Comparison of ENCODE assay signal across 12 cellular contexts in the genomic region with DNA sequence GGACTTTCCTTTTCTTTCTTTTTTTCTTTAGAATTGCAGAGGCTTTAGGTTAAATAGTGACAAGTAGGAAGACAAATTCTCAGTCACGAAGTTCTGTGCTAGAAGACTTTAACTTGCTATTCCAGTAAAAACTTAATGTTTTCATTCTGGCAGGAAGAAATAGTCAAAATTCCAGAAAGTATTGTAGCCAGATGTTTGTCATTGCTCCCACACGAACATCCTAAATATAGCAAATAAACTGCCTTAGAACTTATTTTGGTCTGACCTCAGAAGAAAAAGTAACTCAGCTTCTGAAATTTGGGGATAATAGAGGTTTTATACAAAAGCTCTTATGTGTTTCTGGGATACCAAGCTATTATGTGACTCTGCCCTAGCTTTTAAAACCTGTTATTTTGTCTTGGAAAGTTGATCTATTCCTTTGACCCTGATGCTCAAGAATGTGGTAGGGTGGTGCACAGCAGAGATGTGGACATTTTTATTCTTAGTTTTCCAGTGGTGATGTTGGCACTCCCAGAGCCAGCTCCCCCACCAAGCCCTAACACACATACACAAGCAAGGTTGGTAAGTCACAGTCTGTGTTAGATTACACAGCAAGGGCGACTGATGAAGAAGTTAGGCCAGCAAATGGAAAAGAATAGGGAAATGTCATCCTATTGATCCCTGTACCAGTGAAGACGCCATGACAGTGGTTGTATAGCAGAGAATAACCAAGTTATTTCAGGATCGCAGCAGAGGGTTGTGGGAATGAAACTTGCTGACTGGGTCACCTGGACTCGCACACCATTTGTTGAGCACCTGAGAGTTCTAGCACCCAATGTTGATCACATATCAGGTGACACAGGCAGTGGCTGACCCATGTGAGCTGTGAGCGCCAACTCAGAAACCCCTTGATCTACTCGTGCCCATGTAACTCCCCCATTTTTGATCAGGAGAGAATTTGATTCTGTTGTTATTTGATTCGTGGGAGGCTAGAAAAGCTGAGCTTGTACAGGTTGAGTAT. TPM values are rescaled to one million over a fixed set of nuclear protein-coding genes. Genes with fewer than 3 reads are reported as not detected.
DNase-seq lines count a peak whose midpoint lies in the region; ATAC-seq and TF ChIP-seq lines count a peak whose summit lies in the region.
"Had no signal": no experiment of that assay in that cellular context is flagged by ENCODE, and none has a peak within 500 bp of the region (broad histone marks: within the 10 kb centered on the region; RNA-seq: fewer than 3 reads in every experiment).

No MANE protein-coding gene starts in this region.

- peaks cover 20% of the 10 kb centered on the region for H4K20me1 ChIP-seq in GM23338 (replicated peaks; ENCODE audit: insufficient read depth)

- H2AFZ ChIP-seq in GM23338 = no peak overlapping the region

- intact Hi-C loops in activated T-helper 2 cell treated with anti-CD3 and anti-CD28 coated beads, Interferon-gamma antibody, Interleukin-2, Interleukin-4, amounts not matched to agents 10 μg/mL and 5 μg/mL and 100 μg/mL, durations not matched to agents 14 hours and 24 hours and 36 hours (cut with micrococcal nuclease) = no loop called here

- H3K27ac Mint-ChIP-seq in HFFc6 = peak overlapping the region; percentile 75
- H3K27ac Mint-ChIP-seq in chondrocyte (ENCODE audit: unreplicated experiment) = peak overlapping the region; percentile 94
- H3K27ac Mint-ChIP-seq in type B pancreatic cell = peak overlapping the region; percentile 5
- H3K27ac Mint-ChIP-seq in activated T-helper 2 cell treated with anti-CD3 and anti-CD28 coated beads, Interferon-gamma antibody, Interleukin-2, Interleukin-4, amounts not matched to agents 10 μg/mL and 5 μg/mL and 100 μg/mL, durations not matched to agents 14 hours and 24 hours and 36 hours = no peak overlapping the region
- H3K27ac Mint-ChIP-seq in GM23338 = no peak overlapping the region
- H3K27ac Mint-ChIP-seq: IgD-negative memory B cell had no signal

- H3K9me3 ChIP-seq in muscle layer of duodenum (ENCODE audit: control insufficient read depth in 1 of 2, low read length in 2 of 2) = no peaks in the 10 kb centered on the region

- H3K36me3 ChIP-seq in muscle layer of duodenum (ENCODE audit: control insufficient read depth in 1 of 2, insufficient read depth in 2 of 2, low read length in 2 of 2) (peaks cover 5 to 16% of the 10 kb centered on the region in 2 donors), GM23338 (ENCODE audit: insufficient read depth) (no peaks in the 10 kb centered on the region)

- H3K4me3 ChIP-seq in muscle layer of duodenum (ENCODE audit: low read depth in 1 of 2, low read length in 2 of 2) (no peak overlapping the region), GM23338 (no peak overlapping the region)

- H3K4me2 ChIP-seq in GM23338 = no peak overlapping the region

- peaks cover 12% of the 10 kb centered on the region for H3K79me2 ChIP-seq in GM23338 (replicated peaks; ENCODE audit: insufficient read depth)

- no peaks in the 10 kb centered on the region for H3K9me3 Mint-ChIP-seq in HFFc6
- H3K9me3 Mint-ChIP-seq in chondrocyte (ENCODE audit: low read depth) = no peaks in the 10 kb centered on the region
- H3K9me3 Mint-ChIP-seq in type B pancreatic cell = no peaks in the 10 kb centered on the region
- H3K9me3 Mint-ChIP-seq in activated T-helper 2 cell treated with anti-CD3 and anti-CD28 coated beads, Interferon-gamma antibody, Interleukin-2, Interleukin-4, amounts not matched to agents 10 μg/mL and 5 μg/mL and 100 μg/mL, durations not matched to agents 14 hours and 24 hours and 36 hours = no peaks in the 10 kb centered on the region
- H3K9me3 Mint-ChIP-seq in GM23338 = no peaks in the 10 kb centered on the region
- H3K9me3 Mint-ChIP-seq: brain, IgD-negative memory B cell had no signal

- no peaks in the 10 kb centered on the region for H3K9me2 ChIP-seq in GM23338 (ENCODE audit: insufficient read depth)

- no peaks in the 10 kb centered on the region for H3K27me3 Mint-ChIP-seq in HFFc6 (ENCODE audit: insufficient read depth)
- no peaks in the 10 kb centered on the region for H3K27me3 Mint-ChIP-seq in chondrocyte (ENCODE audit: low read depth)
- H3K27me3 Mint-ChIP-seq in type B pancreatic cell = no peaks in the 10 kb centered on the region
- H3K27me3 Mint-ChIP-seq in activated T-helper 2 cell treated with anti-CD3 and anti-CD28 coated beads, Interferon-gamma antibody, Interleukin-2, Interleukin-4, amounts not matched to agents 10 μg/mL and 5 μg/mL and 100 μg/mL, durations not matched to agents 14 hours and 24 hours and 36 hours (ENCODE audit: low read depth) = no peaks in the 10 kb centered on the region
- H3K27me3 Mint-ChIP-seq in GM23338 (ENCODE audit: insufficient read depth, low read depth, poor library complexity) = peaks cover 5% of the 10 kb centered on the region
- H3K27me3 Mint-ChIP-seq: brain, IgD-negative memory B cell had no signal

- peak; percentile 47 for DNase-seq in HFFc6
- no peak for DNase-seq in chondrocyte (ENCODE audit: low spot score)
- no peak for DNase-seq in type B pancreatic cell (ENCODE audit: extremely low spot score, unreplicated experiment)
- no peak for DNase-seq in activated T-helper 2 cell treated with anti-CD3 and anti-CD28 coated beads, Interferon-gamma antibody, Interleukin-2, Interleukin-4, amounts not matched to agents 10 μg/mL and 5 μg/mL and 100 μg/mL, durations not matched to agents 14 hours and 24 hours and 36 hours (ENCODE audit: low spot score)
- DNase-seq in GM23338 (ENCODE audit: low spot score) = no peak
- DNase-seq: activated CD4-positive, alpha-beta T cell treated with anti-CD3 and anti-CD28 coated beads, Interleukin-2, amount 50 U/mL, for 48 hours; NCI-H524 treated with DMSO at 0.1 percent for 48 hours; stimulated activated naive CD8-positive, alpha-beta T cell treated with anti-CD3 and anti-CD28 coated beads, Interleukin-15, Interleukin-2, amounts not matched to agents 100 U/mL and 50 U/mL, for 24 hours had no signal

- H3F3A ChIP-seq in GM23338 (replicated peaks; ENCODE audit: low read depth) = no peaks in the 10 kb centered on the region

- H3K4me1 Mint-ChIP-seq in HFFc6 (ENCODE audit: low read depth) (peaks cover 42% of the 10 kb centered on the region), chondrocyte (ENCODE audit: low read depth) (peaks cover 74% of the 10 kb centered on the region), type B pancreatic cell (ENCODE audit: unreplicated experiment) (peaks cover 16% of the 10 kb centered on the region), GM23338 (no peaks in the 10 kb centered on the region)
- H3K4me1 Mint-ChIP-seq in activated T-helper 2 cell treated with anti-CD3 and anti-CD28 coated beads, Interferon-gamma antibody, Interleukin-2, Interleukin-4, amounts not matched to agents 10 μg/mL and 5 μg/mL and 100 μg/mL, durations not matched to agents 14 hours and 24 hours and 36 hours (ENCODE audit: low read depth) = peaks cover 6% of the 10 kb centered on the region

- H3K4me1 ChIP-seq in muscle layer of duodenum (ENCODE audit: control insufficient read depth in 1 of 2, insufficient read depth in 2 of 2, low read length in 2 of 2) (peaks cover 10% of the 10 kb centered on the region in 2 donors), GM23338 (ENCODE audit: insufficient read depth) (no peaks in the 10 kb centered on the region)

- no peaks in the 10 kb centered on the region for H3K27me3 ChIP-seq in muscle layer of duodenum (ENCODE audit: low read depth, low read length)
- no peaks in the 10 kb centered on the region for H3K27me3 ChIP-seq in GM23338 (ENCODE audit: insufficient read depth)

- H3K27ac ChIP-seq in muscle layer of duodenum (ENCODE audit: low read length) (peak overlapping the region; percentile 45), GM23338 (ENCODE audit: low read depth) (no peak overlapping the region)

- H3K4me3 Mint-ChIP-seq in HFFc6 (peak overlapping the region; percentile 70), chondrocyte (ENCODE audit: unreplicated experiment) (peak overlapping the region; percentile 29), type B pancreatic cell (no peak overlapping the region), GM23338 (no peak overlapping the region)
- no peak overlapping the region for H3K4me3 Mint-ChIP-seq in activated T-helper 2 cell treated with anti-CD3 and anti-CD28 coated beads, Interferon-gamma antibody, Interleukin-2, Interleukin-4, amounts not matched to agents 10 μg/mL and 5 μg/mL and 100 μg/mL, durations not matched to agents 14 hours and 24 hours and 36 hours (ENCODE audit: low read depth)
- H3K4me3 Mint-ChIP-seq: IgD-negative memory B cell had no signal

- H3K36me3 Mint-ChIP-seq in HFFc6 (ENCODE audit: low read depth) = peaks cover 39% of the 10 kb centered on the region
- peaks cover 13% of the 10 kb centered on the region for H3K36me3 Mint-ChIP-seq in chondrocyte (ENCODE audit: low read depth)
- H3K36me3 Mint-ChIP-seq in type B pancreatic cell = peaks cover 24% of the 10 kb centered on the region
- H3K36me3 Mint-ChIP-seq in activated T-helper 2 cell treated with anti-CD3 and anti-CD28 coated beads, Interferon-gamma antibody, Interleukin-2, Interleukin-4, amounts not matched to agents 10 μg/mL and 5 μg/mL and 100 μg/mL, durations not matched to agents 14 hours and 24 hours and 36 hours (ENCODE audit: low read depth) = peaks cover 10% of the 10 kb centered on the region
- H3K36me3 Mint-ChIP-seq in GM23338 (ENCODE audit: low read depth) = peaks cover 16% of the 10 kb centered on the region

- TF ChIP-seq CTCF in HFFc6 (IDR thresholded peaks at IDR 0.05) (no peak), chondrocyte (IDR thresholded peaks at IDR 0.05) (no peak), type B pancreatic cell (conservative IDR thresholded peaks at IDR 0.05) (no peak), GM23338 (conservative IDR thresholded peaks at IDR 0.05; ENCODE audit: low read depth in 2 of 2) (no peak)

- no peak for ATAC-seq in GM23338
- ATAC-seq in GM18511 (IDR thresholded peaks at IDR 0.05; ENCODE audit: unreplicated experiment) = no peak
- ATAC-seq: stimulated activated naive CD8-positive, alpha-beta T cell treated with anti-CD3 and anti-CD28 coated beads, Interleukin-15, Interleukin-2, amounts not matched to agents 100 U/mL and 50 U/mL, for 24 hours had no signal

TF ChIP-seq in GM23338, 12 proteins besides CTCF, POLR2A, EP300 and RAD21 (continues in another document):
- TF ChIP-seq JUNB (IDR thresholded peaks at IDR 0.05; ENCODE audit: unreplicated experiment) (no peak), ZNF331 (CRISPR knock-in tag; IDR thresholded peaks at IDR 0.05; ENCODE audit: low read depth) (no peak), STAT1 (IDR thresholded peaks at IDR 0.05; ENCODE audit: unreplicated experiment) (no peak), ZNF114 (CRISPR knock-in tag; IDR thresholded peaks at IDR 0.05) (no peak), POLR2AphosphoS5 (IDR thresholded peaks at IDR 0.05; ENCODE audit: low read depth) (no peak)

RNA-seq across cellular contexts. Expression of a gene that starts 23.7 kb away (rescaled TPM):
- 10 to 100 TPM; 38.3 to 46.4 (median 41.9) TPM for total RNA-seq in HFFc6 (2021; fragmentation: NEBNext Ultra II Directional; extraction: Animal tissue kit (Norgen Biotek cat#: 25700))
- total RNA-seq in chondrocyte = 54.0 to 57.1 TPM (median 56.0 TPM) in 3 replicates
- 62.5 and 71.1 TPM in 2 replicates for total RNA-seq in type B pancreatic cell (ENCODE audit: low replicate concordance)
- total RNA-seq in activated T-helper 2 cell treated with anti-CD3 and anti-CD28 coated beads, Interferon-gamma antibody, Interleukin-2, Interleukin-4, amounts not matched to agents 10 μg/mL and 5 μg/mL and 100 μg/mL, durations not matched to agents 14 hours and 24 hours and 36 hours = 38.1 and 38.2 TPM in 2 replicates
- total RNA-seq in GM23338 (2014; rRNA removed; shearing (Covaris generic)) = 22.6 and 26.8 TPM in 2 replicates
- 13.9 and 16.0 TPM in 2 replicates for polyA plus RNA-seq in GM23338 (2016; fragmentation: Nextera tagmentation; extraction: Ambion mirVana)

Comparison
In these comparisons a context has a peak if more than half of its experiments do, and no peak if none do; other contexts are left out.
1. H3K27ac Mint-ChIP-seq: peak in HFFc6 (single experiment), chondrocyte (single experiment) and type B pancreatic cell (single experiment); none in activated T-helper 2 cell treated with anti-CD3 and anti-CD28 coated beads, Interferon-gamma antibody, Interleukin-2, Interleukin-4, amounts not matched to agents 10 μg/mL and 5 μg/mL and 100 μg/mL, durations not matched to agents 14 hours and 24 hours and 36 hours (single experiment) and GM23338 (single experiment).
2. H3K4me3 Mint-ChIP-seq: peak in HFFc6 (single experiment) and chondrocyte (single experiment); none in type B pancreatic cell (single experiment), activated T-helper 2 cell treated with anti-CD3 and anti-CD28 coated beads, Interferon-gamma antibody, Interleukin-2, Interleukin-4, amounts not matched to agents 10 μg/mL and 5 μg/mL and 100 μg/mL, durations not matched to agents 14 hours and 24 hours and 36 hours (single experiment) and GM23338 (single experiment).